ENCODE assay signal across 10 cellular contexts in the genomic region with DNA sequence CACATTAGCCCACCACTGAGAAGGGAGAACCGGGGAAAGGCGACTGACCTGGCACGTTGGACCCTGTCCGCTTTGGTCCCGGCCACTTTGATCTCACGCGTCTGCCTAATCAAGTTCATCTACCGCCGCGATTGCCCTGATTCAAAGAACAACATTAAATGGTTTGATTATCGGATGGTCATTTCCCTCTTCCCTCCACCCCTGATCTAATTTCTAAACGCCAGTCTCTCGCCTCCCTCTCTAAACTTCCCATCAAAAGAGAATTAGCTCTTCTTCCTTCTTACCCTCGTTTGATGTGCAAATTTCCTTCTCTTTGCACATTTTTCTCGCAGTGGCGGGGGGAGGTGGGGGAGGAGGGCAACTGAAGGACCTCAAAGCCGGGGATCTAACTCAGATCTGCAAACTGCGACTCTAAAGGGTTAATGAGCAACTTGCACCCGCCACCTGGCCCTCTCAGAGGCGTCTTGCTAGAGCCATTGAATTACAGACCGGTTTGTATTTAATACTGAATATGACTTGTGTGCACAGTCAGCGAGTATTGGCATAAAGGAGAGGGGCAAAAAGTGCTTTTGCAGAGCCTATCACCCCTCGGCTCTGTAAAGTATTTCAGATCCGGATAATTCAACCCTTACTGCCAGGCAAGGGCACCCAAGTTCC. TPM values are rescaled to one million over a fixed set of nuclear protein-coding genes. Genes with fewer than 3 reads are reported as not detected.
DNase-seq lines count a peak whose midpoint lies in the region; ATAC-seq and TF ChIP-seq lines count a peak whose summit lies in the region.
"Had no signal": no experiment of that assay in that cellular context is flagged by ENCODE, and none has a peak within 500 bp of the region (broad histone marks: within the 10 kb centered on the region; RNA-seq: fewer than 3 reads in every experiment).

No MANE protein-coding gene starts in this region.

- H3K36me3 ChIP-seq in liver (ENCODE audit: control insufficient read depth in 4 of 4, insufficient read depth in 3 of 4, low read depth in 1 of 4, low read length in 3 of 4): no peaks in the 10 kb centered on the region
- no peaks in the 10 kb centered on the region for H3K36me3 ChIP-seq in tibial nerve
- no peaks in the 10 kb centered on the region for H3K36me3 ChIP-seq in effector memory CD4-positive, alpha-beta T cell (ENCODE audit: control insufficient read depth, insufficient read depth, low read length)

- H3K9me3 ChIP-seq in liver (ENCODE audit: control insufficient read depth in 4 of 4, low read length in 3 of 4) (no peaks in the 10 kb centered on the region), tibial nerve (no peaks in the 10 kb centered on the region)
- no peaks in the 10 kb centered on the region for H3K9me3 ChIP-seq in effector memory CD4-positive, alpha-beta T cell (ENCODE audit: control insufficient read depth, low read length)

- 3% methylated on average over 24 of the region's 24 CpGs for WGBS in liver
- WGBS in tibial nerve, 2 donors: 2 to 4% methylated on average over 24 of the region's 24 CpGs

- H3K27me3 ChIP-seq in liver (ENCODE audit: control insufficient read depth in 4 of 4, insufficient read depth in 4 of 4, low read length in 3 of 4): peaks cover 0 to 8% (median 3%) of the 10 kb centered on the region in 4 donors
- peaks cover 0 to 53% of the 10 kb centered on the region in 2 donors for H3K27me3 ChIP-seq in tibial nerve
- no peaks in the 10 kb centered on the region for H3K27me3 ChIP-seq in effector memory CD4-positive, alpha-beta T cell (replicated peaks; ENCODE audit: control insufficient read depth, insufficient read depth, low read length, poor library complexity, severe bottlenecking)

- TF ChIP-seq CTCF in cardiac fibroblast (IDR thresholded peaks at IDR 0.05; ENCODE audit: low read depth, low read length) (no peak), liver (IDR thresholded peaks at IDR 0.05; ENCODE audit: low read depth, low read length, missing input control) (no peak), tibial nerve (IDR thresholded peaks at IDR 0.05) (no peak)

- no peak for TF ChIP-seq EP300 in tibial nerve (IDR thresholded peaks at IDR 0.05)

- TF ChIP-seq RAD21 in liver (IDR thresholded peaks at IDR 0.05): no peak

- H3K9ac ChIP-seq in liver (ENCODE audit: low read depth in 1 of 2, low read length in 2 of 2): no peak overlapping the region

- peaks cover 6 to 21% (median 16%) of the 10 kb centered on the region in 4 donors for H3K4me1 ChIP-seq in liver (ENCODE audit: control insufficient read depth in 4 of 4, insufficient read depth in 4 of 4, low read length in 3 of 4)
- H3K4me1 ChIP-seq in tibial nerve: peaks cover 0 to 30% (median 4%) of the 10 kb centered on the region in 4 donors
- no peaks in the 10 kb centered on the region for H3K4me1 ChIP-seq in effector memory CD4-positive, alpha-beta T cell (ENCODE audit: control insufficient read depth, insufficient read depth, low read length, poor library complexity, severe bottlenecking)

- TF ChIP-seq POLR2A in tibial nerve (IDR thresholded peaks at IDR 0.05): no peak

- no peak for ATAC-seq in GM18858 (IDR thresholded peaks at IDR 0.05; ENCODE audit: unreplicated experiment)

- H3K4me3 ChIP-seq in cardiac fibroblast (replicated peaks in 1 of 2; ENCODE audit: low read depth in 2 of 2, low read length in 2 of 2) (peak overlapping the region; percentile 81 to 85), liver (ENCODE audit: low read depth in 1 of 3, low read length in 3 of 3) (peak overlapping the region in 2 of 3 donors; percentile 2 to 57), tibial nerve (peak overlapping the region; percentile 10 to 53 (median 46))
- no peak overlapping the region for H3K4me3 ChIP-seq in effector memory CD4-positive, alpha-beta T cell (ENCODE audit: insufficient read depth, low read depth, low read length, poor library complexity, severe bottlenecking)

- H3K27ac ChIP-seq in liver (ENCODE audit: low read depth in 1 of 2, low read length in 2 of 2) (no peak overlapping the region), tibial nerve (no peak overlapping the region)
- no peak overlapping the region for H3K27ac ChIP-seq in effector memory CD4-positive, alpha-beta T cell (ENCODE audit: insufficient read depth, low read length, poor library complexity, severe bottlenecking)

- peak; percentile 2 for DNase-seq in NOMO-1 treated with DMSO at 0.1 percent for 48 hours (lab: John Stamatoyannopoulos, UW; ENCODE audit: unreplicated experiment)
- DNase-seq in NOMO-1 (lab: John Stamatoyannopoulos, UW; ENCODE audit: unreplicated experiment in 2 of 2): no peak
- DNase-seq in cardiac fibroblast (ENCODE audit: low read depth in 2 of 2): no peak
- no peak for DNase-seq in tibial nerve (ENCODE audit: low spot score in 2 of 2)
- no peak for DNase-seq in mesenteric fat pad (ENCODE audit: low spot score)
- no peak for DNase-seq in effector memory CD4-positive, alpha-beta T cell
- DNase-seq: CD4-positive, CD25-positive, alpha-beta regulatory T cell had no signal

TF ChIP-seq in liver, 16 proteins besides CTCF, POLR2A, EP300 and RAD21:
- TF ChIP-seq FOXA2 (IDR thresholded peaks at IDR 0.05) (no peak), NR2F2 (IDR thresholded peaks at IDR 0.05) (no peak), HNF4A (conservative IDR thresholded peaks at IDR 0.05) (no peak), HNF4G (IDR thresholded peaks at IDR 0.05) (no peak), YY1 (IDR thresholded peaks at IDR 0.05) (no peak), SP1 (IDR thresholded peaks at IDR 0.05) (no peak), EGR1 (IDR thresholded peaks at IDR 0.05; ENCODE audit: low read depth in 2 of 2) (no peak), RXRA (IDR thresholded peaks at IDR 0.05) (no peak), TAF1 (conservative IDR thresholded peaks at IDR 0.05) (no peak), FOXA1 (IDR thresholded peaks at IDR 0.05) (no peak), GABPA (IDR thresholded peaks at IDR 0.05 in 1 of 2, conservative IDR thresholded peaks at IDR 0.05 in 1 of 2) (no peak), JUND (IDR thresholded peaks at IDR 0.05) (no peak)
- TF ChIP-seq, protein P1, sequence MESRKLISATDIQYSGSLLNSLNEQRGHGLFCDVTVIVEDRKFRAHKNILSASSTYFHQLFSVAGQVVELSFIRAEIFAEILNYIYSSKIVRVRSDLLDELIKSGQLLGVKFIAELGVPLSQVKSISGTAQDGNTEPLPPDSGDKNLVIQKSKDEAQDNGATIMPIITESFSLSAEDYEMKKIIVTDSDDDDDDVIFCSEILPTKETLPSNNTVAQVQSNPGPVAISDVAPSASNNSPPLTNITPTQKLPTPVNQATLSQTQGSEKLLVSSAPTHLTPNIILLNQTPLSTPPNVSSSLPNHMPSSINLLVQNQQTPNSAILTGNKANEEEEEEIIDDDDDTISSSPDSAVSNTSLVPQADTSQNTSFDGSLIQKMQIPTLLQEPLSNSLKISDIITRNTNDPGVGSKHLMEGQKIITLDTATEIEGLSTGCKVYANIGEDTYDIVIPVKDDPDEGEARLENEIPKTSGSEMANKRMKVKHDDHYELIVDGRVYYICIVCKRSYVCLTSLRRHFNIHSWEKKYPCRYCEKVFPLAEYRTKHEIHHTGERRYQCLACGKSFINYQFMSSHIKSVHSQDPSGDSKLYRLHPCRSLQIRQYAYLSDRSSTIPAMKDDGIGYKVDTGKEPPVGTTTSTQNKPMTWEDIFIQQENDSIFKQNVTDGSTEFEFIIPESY (IDR thresholded peaks at IDR 0.05): no peak
- TF ChIP-seq, protein P2, sequence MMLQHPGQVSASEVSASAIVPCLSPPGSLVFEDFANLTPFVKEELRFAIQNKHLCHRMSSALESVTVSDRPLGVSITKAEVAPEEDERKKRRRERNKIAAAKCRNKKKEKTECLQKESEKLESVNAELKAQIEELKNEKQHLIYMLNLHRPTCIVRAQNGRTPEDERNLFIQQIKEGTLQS (IDR thresholded peaks at IDR 0.05): no peak
- TF ChIP-seq, protein P3, sequence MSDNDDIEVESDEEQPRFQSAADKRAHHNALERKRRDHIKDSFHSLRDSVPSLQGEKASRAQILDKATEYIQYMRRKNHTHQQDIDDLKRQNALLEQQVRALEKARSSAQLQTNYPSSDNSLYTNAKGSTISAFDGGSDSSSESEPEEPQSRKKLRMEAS (IDR thresholded peaks at IDR 0.05): no peak
TF ChIP-seq in liver: peak in this region for 0.

RNA-seq across cellular contexts. Expression of a gene that starts 0.6 kb away (rescaled TPM):
- total RNA-seq in liver: 1 to 10 TPM in 1 of 2 donors, under 1 TPM in 1; 0.08 to 1.1 TPM
- under 1 TPM in 1 of 2 donors, not detected in 1; 0.20 TPM for polyA plus RNA-seq in liver
- total RNA-seq in tibial nerve: 10 to 100 TPM in 1 of 4 donors, 1 to 10 TPM in 2, under 1 TPM in 1; 0.22 to 28.2 (median 1.9) TPM
- total RNA-seq in mesenteric fat pad: 11.4 TPM
- total RNA-seq: activated naive CD8-positive, alpha-beta T cell treated with anti-CD3 and anti-CD28 coated beads, Interleukin-2, amount 10 ng/mL, durations not matched to agents 7 days and 5 days; CD4-positive, CD25-positive, alpha-beta regulatory T cell had no signal
- polyA plus RNA-seq: CD4-positive, CD25-positive, alpha-beta regulatory T cell had no signal
